Comparison of ENCODE assay signal across 8 cellular contexts in genomic region chr1:16895602-16896315, GRCh38. TPM values are rescaled to one million over a fixed set of nuclear protein-coding genes. Genes with fewer than 3 reads are reported as not detected.
DNase-seq lines count a peak whose midpoint lies in the region; ATAC-seq and TF ChIP-seq lines count a peak whose summit lies in the region.
"Not testable (repeated sequence)": the region's sequence is repeated elsewhere in the genome, so short reads cannot be mapped to it uniquely, and the experiment has no call there.

RNU1-2 (plus strand) TSS chr1:16895980.

- H3K9me3 ChIP-seq in adipocyte (ENCODE audit: control insufficient read depth, low read length); cardiac muscle cell (ENCODE audit: low read depth); parathyroid adenoma (ENCODE audit: control insufficient read depth, low read length); tibial artery: not testable (repeated sequence)

- H3K27ac Mint-ChIP-seq in T-cell = peak within 1 kb of the TSS; percentile 100

- in situ Hi-C loops in GM13977 (cut with MboI; ENCODE audit: low pct_unique_long_range_greater_than_20kb, low sequenced_read_pairs, unreplicated experiment) = not testable (repeated sequence)

- peaks cover 28 to 42% (median 34%) of the 10 kb centered on the region in 3 donors for H3K4me1 Mint-ChIP-seq in T-cell

- not testable (repeated sequence) for H3K27me3 Mint-ChIP-seq in T-cell

- POLR2A ChIA-PET in T-cell (lab: Charles Lee) = interaction anchor here in 1 of 2 donors (0.7 kb wide), 1 partner anchor 10 kb away, joined by 4 read pairs; no protein-coding TSS in a partner anchor

- H3K4me1 ChIP-seq in adipocyte (ENCODE audit: control insufficient read depth, insufficient read depth, low read length); parathyroid adenoma; tibial artery: not testable (repeated sequence)
- peaks cover 14% of the 10 kb centered on the region for H3K4me1 ChIP-seq in cardiac muscle cell (ENCODE audit: low read depth)

- not testable (repeated sequence) for H3K36me3 ChIP-seq in adipocyte (ENCODE audit: control insufficient read depth, insufficient read depth, low read length, severe bottlenecking); cardiac muscle cell; parathyroid adenoma (ENCODE audit: control insufficient read depth, insufficient read depth, low read length); tibial artery

- not testable (repeated sequence) for H3K9me3 Mint-ChIP-seq in T-cell

- H3K4me3 ChIP-seq in adipocyte (ENCODE audit: low read length) (peak within 1 kb of the TSS; percentile 44), cardiac muscle cell (peak within 1 kb of the TSS; percentile 33), parathyroid adenoma (ENCODE audit: low read depth, low read length) (peak within 1 kb of the TSS; percentile 60), tibial artery (peak within 1 kb of the TSS; percentile 40 to 43)

- intact Hi-C loops in tibial artery (cut with DNase I; ENCODE audit: low total_unique reads) = not testable (repeated sequence)

- peak within 1 kb of the TSS; percentile 65 to 84 (median 80) for H3K4me3 Mint-ChIP-seq in T-cell

- not testable (repeated sequence) for TF ChIP-seq CTCF in GM13977 (IDR thresholded peaks at IDR 0.05; ENCODE audit: extremely low read depth, insufficient read depth, missing control alignments); cardiac muscle cell (IDR thresholded peaks at IDR 0.05; ENCODE audit: low read depth, low read length); parathyroid adenoma (IDR thresholded peaks at IDR 0.05); tibial artery (IDR thresholded peaks at IDR 0.05)

- H3K36me3 Mint-ChIP-seq in T-cell = not testable (repeated sequence)

- peak; percentile 79 for DNase-seq in GM13977 (ENCODE audit: low spot score)
- DNase-seq in NCI-H146 treated with DMSO at 0.1 percent for 48 hours (lab: John Stamatoyannopoulos, UW; ENCODE audit: unreplicated experiment) = peak; percentile 91
- DNase-seq in T-cell = peak; percentile 52 to 92 (median 80)
- peak; percentile 96 for DNase-seq in adipocyte (ENCODE audit: low read depth)
- peak; percentile 90 to 100 for DNase-seq in cardiac muscle cell (ENCODE audit: low read depth in 1 of 2, low spot score in 1 of 2)
- peak; percentile 89 to 97 for DNase-seq in tibial artery

- peak within 1 kb of the TSS; percentile 61 for H2AFZ ChIP-seq in parathyroid adenoma

- H3K4me2 ChIP-seq in parathyroid adenoma (ENCODE audit: low read length) = peak within 1 kb of the TSS; percentile 69

- H3K27ac ChIP-seq in cardiac muscle cell (peak within 1 kb of the TSS; percentile 100), parathyroid adenoma (peak within 1 kb of the TSS; percentile 74), tibial artery (peak within 1 kb of the TSS; percentile 79 to 85)

- CTCF ChIA-PET in T-cell (lab: Charles Lee) = not testable (repeated sequence)

- ATAC-seq in HG02884 (IDR thresholded peaks at IDR 0.05; ENCODE audit: unreplicated experiment) (peak; percentile 95), T-cell (replicated peaks in 1 of 4) (peak; percentile 99 to 100 (median 99))

- H3K9ac ChIP-seq in adipocyte (ENCODE audit: low read length) = peak within 1 kb of the TSS; percentile 75
- H3K9ac ChIP-seq in parathyroid adenoma = not testable (repeated sequence)

- not testable (repeated sequence) for H3K27me3 ChIP-seq in adipocyte (replicated peaks; ENCODE audit: control insufficient read depth, insufficient read depth, low read length); cardiac muscle cell; parathyroid adenoma (ENCODE audit: control insufficient read depth, insufficient read depth, low read length); tibial artery

- H3K79me2 ChIP-seq in parathyroid adenoma = not testable (repeated sequence)

RNA-seq across cellular contexts. Expression of gene RNU1-2, which starts in this region (rescaled TPM):
- 1,000 to 10,000 TPM; 2,148 to 4,743 (median 3,650) TPM for total RNA-seq in T-cell
- total RNA-seq in cardiac muscle cell = under 0.01 TPM in 2 replicates
- polyA plus RNA-seq in cardiac muscle cell = 3.8 TPM in 1 of 2 replicates, not detected in the other

Comparison
In these comparisons a context has a peak if more than half of its experiments do, and no peak if none do; other contexts are left out.
1. Peak in every context shown above with its lines: DNase-seq, ATAC-seq, H3K4me3 ChIP-seq and H3K27ac ChIP-seq.
2. RNA of gene RNU1-2 (total RNA-seq): 2,148 to 4,743 TPM in T-cell; under 0.01 TPM in cardiac muscle cell; every median in the first group is over 1,000 times any median in the second.